In the genomic region with DNA sequence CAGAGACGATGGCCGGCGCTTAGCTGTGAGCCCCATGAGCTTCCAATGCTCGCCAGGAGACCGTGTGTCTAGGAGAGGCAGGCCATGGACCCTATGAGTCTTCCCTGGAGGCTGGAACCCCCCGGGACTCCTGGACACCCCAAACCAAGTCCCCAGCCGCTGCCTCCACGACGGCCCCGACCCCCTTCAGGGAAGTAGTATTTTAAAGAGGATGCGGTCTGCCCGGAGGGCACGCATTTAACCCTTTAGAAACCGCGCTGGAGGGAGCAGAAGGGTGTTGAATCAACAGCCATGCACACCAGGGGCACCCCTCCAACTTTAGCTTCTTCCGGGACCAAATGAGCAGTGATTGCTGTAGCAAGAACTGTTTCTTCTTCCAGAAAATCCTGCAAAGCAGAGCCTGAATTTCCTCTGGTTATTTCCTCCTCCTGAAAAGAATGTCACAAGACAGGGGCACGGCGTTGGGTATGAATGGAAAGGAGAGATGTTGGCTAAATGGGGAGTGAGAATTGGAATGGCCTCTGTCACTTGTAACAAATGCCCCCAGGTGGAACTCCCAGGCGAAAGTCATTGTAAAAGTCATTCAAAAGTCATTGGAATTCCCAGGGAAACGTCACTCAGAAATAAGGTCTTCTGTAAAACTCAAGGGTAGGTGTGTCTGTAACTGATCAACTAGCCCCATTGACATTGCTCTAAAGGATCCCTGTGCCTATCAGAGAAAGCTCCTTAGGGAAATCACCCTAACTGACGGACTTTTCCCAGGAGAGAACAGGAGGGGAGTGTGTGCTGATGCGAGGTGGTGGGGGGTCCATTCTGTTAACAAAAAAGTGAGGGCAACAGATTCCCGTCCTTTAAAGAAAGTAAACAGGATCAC, we compare ENCODE assay signal across 1 cellular context.
TF ChIP-seq lines count a peak whose summit lies in the region.

No MANE protein-coding gene starts in this region.

TF ChIP-seq in WTC11, 78 proteins besides CTCF, POLR2A, EP300 and RAD21:
- TF ChIP-seq FOXP1 (CRISPR knock-in tag; IDR thresholded peaks at IDR 0.05; ENCODE audit: borderline replicate concordance), result 0 out of 2 replicates have a peak, but pooled peaks have one; percentile 22
- no peak for TF ChIP-seq ZBTB21 (CRISPR knock-in tag; IDR thresholded peaks at IDR 0.05; ENCODE audit: borderline replicate concordance)
- no peak for TF ChIP-seq HMGA2 (CRISPR knock-in tag; IDR thresholded peaks at IDR 0.05)
- TF ChIP-seq, protein P1, sequence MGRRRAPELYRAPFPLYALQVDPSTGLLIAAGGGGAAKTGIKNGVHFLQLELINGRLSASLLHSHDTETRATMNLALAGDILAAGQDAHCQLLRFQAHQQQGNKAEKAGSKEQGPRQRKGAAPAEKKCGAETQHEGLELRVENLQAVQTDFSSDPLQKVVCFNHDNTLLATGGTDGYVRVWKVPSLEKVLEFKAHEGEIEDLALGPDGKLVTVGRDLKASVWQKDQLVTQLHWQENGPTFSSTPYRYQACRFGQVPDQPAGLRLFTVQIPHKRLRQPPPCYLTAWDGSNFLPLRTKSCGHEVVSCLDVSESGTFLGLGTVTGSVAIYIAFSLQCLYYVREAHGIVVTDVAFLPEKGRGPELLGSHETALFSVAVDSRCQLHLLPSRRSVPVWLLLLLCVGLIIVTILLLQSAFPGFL (CRISPR knock-in tag; IDR thresholded peaks at IDR 0.05; ENCODE audit: borderline replicate concordance), result no peak
